In genomic region chr3:154758109-154758868, GRCh38 we compare ENCODE assay signal across 8 cellular contexts.
DNase-seq lines count a peak whose midpoint lies in the region; ATAC-seq and TF ChIP-seq lines count a peak whose summit lies in the region.

No MANE protein-coding gene starts in this region.

- DNase-seq in DMS53 treated with DMSO at 0.1 percent for 48 hours (lab: John Stamatoyannopoulos, UW; ENCODE audit: unreplicated experiment) (peak; percentile 11), MV-4-11 (lab: John Stamatoyannopoulos, UW) (peak; percentile 5), adrenal gland (no peak), medulla oblongata (ENCODE audit: extremely low spot score) (peak; percentile 14), immature natural killer cell (no peak)

- no peak overlapping the region for H3K4me3 ChIP-seq in adrenal gland

- no peaks in the 10 kb centered on the region for H3K4me1 ChIP-seq in adrenal gland (replicated peaks in 1 of 2)

- intact Hi-C loops in adrenal gland (cut with DNase I): loop anchor here in 1 of 2 donors (5.0 kb wide), 1 partner anchor 564 kb away; no protein-coding TSS in a partner anchor

- H3K36me3 Mint-ChIP-seq in immature natural killer cell: no peaks in the 10 kb centered on the region
- H3K36me3 Mint-ChIP-seq in activated T-helper 17 cell treated with anti-CD3 and anti-CD28 coated beads, Interleukin-2, amount 50 U/mL, for 72 hours (ENCODE audit: low read depth): no peaks in the 10 kb centered on the region

- peaks cover 0 to 3% (median 2%) of the 10 kb centered on the region in 3 donors for H3K27me3 Mint-ChIP-seq in immature natural killer cell (ENCODE audit: low read depth in 3 of 3)
- no peaks in the 10 kb centered on the region for H3K27me3 Mint-ChIP-seq in activated T-helper 17 cell treated with anti-CD3 and anti-CD28 coated beads, Interleukin-2, amount 50 U/mL, for 72 hours

- H3K27ac Mint-ChIP-seq in immature natural killer cell: no peak overlapping the region
- no peak overlapping the region for H3K27ac Mint-ChIP-seq in activated T-helper 17 cell treated with anti-CD3 and anti-CD28 coated beads, Interleukin-2, amount 50 U/mL, for 72 hours

- H3K4me3 Mint-ChIP-seq in immature natural killer cell: no peak overlapping the region
- no peak overlapping the region for H3K4me3 Mint-ChIP-seq in activated T-helper 17 cell treated with anti-CD3 and anti-CD28 coated beads, Interleukin-2, amount 50 U/mL, for 72 hours

- no peaks in the 10 kb centered on the region for H3K4me1 Mint-ChIP-seq in immature natural killer cell
- no peaks in the 10 kb centered on the region for H3K4me1 Mint-ChIP-seq in activated T-helper 17 cell treated with anti-CD3 and anti-CD28 coated beads, Interleukin-2, amount 50 U/mL, for 72 hours

- TF ChIP-seq CTCF in adrenal gland (IDR thresholded peaks at IDR 0.05): peak in 4 of 6 experiments; percentile 10 to 34 (median 30)

- no peaks in the 10 kb centered on the region for H3K36me3 ChIP-seq in adrenal gland (replicated peaks in 1 of 2)

- no peaks in the 10 kb centered on the region for H3K9me3 ChIP-seq in adrenal gland (replicated peaks in 1 of 3)

- ATAC-seq in GM18907 (IDR thresholded peaks at IDR 0.05; ENCODE audit: unreplicated experiment): no peak
- no peak for ATAC-seq in HG02642 (IDR thresholded peaks at IDR 0.05; ENCODE audit: poor library complexity, unreplicated experiment)
- no peak for ATAC-seq in activated T-helper 17 cell treated with anti-CD3 and anti-CD28 coated beads, Interleukin-2, amount 50 U/mL, for 72 hours (replicated peaks)

- no peak overlapping the region for H3K27ac ChIP-seq in adrenal gland

- H3K27me3 ChIP-seq in adrenal gland: no peaks in the 10 kb centered on the region

- peaks cover 0 to 9% (median 3%) of the 10 kb centered on the region in 6 donors for H3K9me3 Mint-ChIP-seq in immature natural killer cell
- peaks cover 4% of the 10 kb centered on the region for H3K9me3 Mint-ChIP-seq in activated T-helper 17 cell treated with anti-CD3 and anti-CD28 coated beads, Interleukin-2, amount 50 U/mL, for 72 hours

- TF ChIP-seq POLR2A in adrenal gland (IDR thresholded peaks at IDR 0.05): no peak

- WGBS in adrenal gland, 4 donors: 22 to 32% (median 26%) methylated on average over 5 of the region's 5 CpGs

Comparison
In these comparisons a context has a peak if more than half of its experiments do, and no peak if none do; other contexts are left out.
1. DNase-seq: peak in DMS53 treated with DMSO at 0.1 percent for 48 hours (single experiment), MV-4-11 (single experiment) and medulla oblongata (single experiment); none in adrenal gland (0 of 7) and immature natural killer cell (0 of 3).